In the genomic region with DNA sequence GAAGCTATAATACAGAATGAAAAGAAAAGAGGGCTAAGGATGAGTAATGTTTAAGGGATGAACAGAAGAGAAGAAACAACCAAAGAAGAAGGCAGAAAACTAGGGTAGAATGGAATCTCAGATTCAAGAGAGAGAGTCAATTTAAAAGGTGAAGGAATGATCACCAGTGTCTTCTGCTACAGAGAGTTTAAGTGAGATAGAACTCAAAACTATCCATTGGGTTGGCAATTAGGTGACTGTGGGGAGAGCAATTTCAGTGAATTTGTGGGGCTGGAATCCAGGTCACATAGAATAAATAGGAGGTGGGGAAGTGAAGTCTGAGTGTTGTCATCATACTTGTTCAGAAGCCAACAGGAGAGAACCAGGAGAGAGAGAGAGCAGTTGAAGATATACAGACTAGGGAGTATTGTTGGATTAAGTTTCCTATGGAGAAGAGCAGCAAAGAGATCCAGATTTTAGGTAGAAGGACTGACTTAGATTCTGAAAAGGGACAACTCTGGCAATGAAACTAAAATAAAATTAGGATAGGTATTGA, we compare ENCODE assay signal across 24 cellular contexts. TPM values are rescaled to one million over a fixed set of nuclear protein-coding genes. Genes with fewer than 3 reads are reported as not detected.
DNase-seq lines count a peak whose midpoint lies in the region; ATAC-seq lines count a peak whose summit lies in the region.
"Had no signal": no experiment of that assay in that cellular context is flagged by ENCODE, and none has a peak within 500 bp of the region (broad histone marks: within the 10 kb centered on the region; RNA-seq: fewer than 3 reads in every experiment).

No MANE protein-coding gene starts in this region.

- ATAC-seq in stimulated activated naive CD8-positive, alpha-beta T cell treated with anti-CD3 and anti-CD28 coated beads, Interleukin-15, Interleukin-2, amounts not matched to agents 100 U/mL and 50 U/mL, for 24 hours: no peak
- ATAC-seq in HG02870 (IDR thresholded peaks at IDR 0.05; ENCODE audit: unreplicated experiment): no peak
- ATAC-seq: esophagus mucosa, gastrocnemius medialis, right cardiac atrium had no signal

- H3K4me1 Mint-ChIP-seq in T-helper 2 cell treated with Interferon-gamma antibody and Interleukin-4, amounts not matched to agents 5 μg/mL and 100 μg/mL, for 36 hours (ENCODE audit: low read depth): peaks cover 46% of the 10 kb centered on the region
- peaks cover 61% of the 10 kb centered on the region for H3K4me1 Mint-ChIP-seq in stimulated activated naive CD8-positive, alpha-beta T cell treated with anti-CD3 and anti-CD28 coated beads, Interleukin-15, Interleukin-2, amounts not matched to agents 100 ng/mL and 50 ng/mL, for 24 hours (ENCODE audit: low read depth)
- peaks cover 80 to 84% of the 10 kb centered on the region in 2 donors for H3K4me1 Mint-ChIP-seq in immature natural killer cell

- no peak for DNase-seq in T-helper 2 cell treated with Interferon-gamma antibody and Interleukin-4, amounts not matched to agents 5 μg/mL and 100 μg/mL, for 36 hours (ENCODE audit: low spot score)
- DNase-seq in T-helper 2 cell (no peak), immature natural killer cell (no peak), NCI-H2029 treated with DMSO at 0.1 percent for 48 hours (lab: John Stamatoyannopoulos, UW) (no peak), OCI-M2 (lab: John Stamatoyannopoulos, UW; ENCODE audit: unreplicated experiment) (no peak)
- no peak for DNase-seq in stimulated activated naive CD8-positive, alpha-beta T cell treated with anti-CD3 and anti-CD28 coated beads, Interleukin-15, Interleukin-2, amounts not matched to agents 100 U/mL and 50 U/mL, for 24 hours
- DNase-seq: activated naive CD4-positive, alpha-beta T cell treated with anti-CD3 and anti-CD28 coated beads for 36 hours; Caco-2; DND-41; effector CD4-positive, alpha-beta T cell; gastrocnemius medialis; HFFc6; kidney; NCI-H1092 treated with DMSO at 0.1 percent for 48 hours; NCI-H2029; NCI-H446; OCI-M1; right cardiac atrium; stimulated activated CD4-positive, alpha-beta T cell treated with anti-CD3 and anti-CD28 coated beads, Interleukin-12 subunit alpha, Interleukin-12 subunit beta, amount 100 ng/mL, for 4 hours; stimulated activated CD4-positive, alpha-beta T cell treated with anti-CD3 and anti-CD28 coated beads, Interleukin-4, amount 100 ng/mL, for 4 hours; trophoblast cell had no signal

- no peaks in the 10 kb centered on the region for H3K9me3 Mint-ChIP-seq in T-helper 2 cell treated with Interferon-gamma antibody and Interleukin-4, amounts not matched to agents 5 μg/mL and 100 μg/mL, for 36 hours
- H3K9me3 Mint-ChIP-seq in stimulated activated naive CD8-positive, alpha-beta T cell treated with anti-CD3 and anti-CD28 coated beads, Interleukin-15, Interleukin-2, amounts not matched to agents 100 ng/mL and 50 ng/mL, for 24 hours: no peaks in the 10 kb centered on the region
- no peaks in the 10 kb centered on the region for H3K9me3 Mint-ChIP-seq in immature natural killer cell
- H3K9me3 Mint-ChIP-seq: activated naive CD4-positive, alpha-beta T cell treated with anti-CD3 and anti-CD28 coated beads for 36 hours; HFFc6 had no signal

- H3K4me3 Mint-ChIP-seq in T-helper 2 cell treated with Interferon-gamma antibody and Interleukin-4, amounts not matched to agents 5 μg/mL and 100 μg/mL, for 36 hours: no peak overlapping the region
- H3K4me3 Mint-ChIP-seq in stimulated activated naive CD8-positive, alpha-beta T cell treated with anti-CD3 and anti-CD28 coated beads, Interleukin-15, Interleukin-2, amounts not matched to agents 100 ng/mL and 50 ng/mL, for 24 hours: no peak overlapping the region
- peak overlapping the region in 1 of 5 donors; percentile 3 for H3K4me3 Mint-ChIP-seq in immature natural killer cell
- H3K4me3 Mint-ChIP-seq: activated naive CD4-positive, alpha-beta T cell treated with anti-CD3 and anti-CD28 coated beads for 36 hours; HFFc6 had no signal

- H3K36me3 Mint-ChIP-seq in T-helper 2 cell treated with Interferon-gamma antibody and Interleukin-4, amounts not matched to agents 5 μg/mL and 100 μg/mL, for 36 hours (ENCODE audit: low read depth): peaks cover 41% of the 10 kb centered on the region
- peaks cover 51% of the 10 kb centered on the region for H3K36me3 Mint-ChIP-seq in stimulated activated naive CD8-positive, alpha-beta T cell treated with anti-CD3 and anti-CD28 coated beads, Interleukin-15, Interleukin-2, amounts not matched to agents 100 ng/mL and 50 ng/mL, for 24 hours (ENCODE audit: low read depth)
- H3K36me3 Mint-ChIP-seq in immature natural killer cell: peaks cover 7 to 13% (median 7%) of the 10 kb centered on the region in 3 donors

- H3K27me3 Mint-ChIP-seq in T-helper 2 cell treated with Interferon-gamma antibody and Interleukin-4, amounts not matched to agents 5 μg/mL and 100 μg/mL, for 36 hours (ENCODE audit: low read depth): no peaks in the 10 kb centered on the region
- no peaks in the 10 kb centered on the region for H3K27me3 Mint-ChIP-seq in stimulated activated naive CD8-positive, alpha-beta T cell treated with anti-CD3 and anti-CD28 coated beads, Interleukin-15, Interleukin-2, amounts not matched to agents 100 ng/mL and 50 ng/mL, for 24 hours
- no peaks in the 10 kb centered on the region for H3K27me3 Mint-ChIP-seq in immature natural killer cell (ENCODE audit: low read depth in 3 of 3)

- H3K27ac Mint-ChIP-seq in T-helper 2 cell treated with Interferon-gamma antibody and Interleukin-4, amounts not matched to agents 5 μg/mL and 100 μg/mL, for 36 hours: peak overlapping the region; percentile 2
- H3K27ac Mint-ChIP-seq in stimulated activated naive CD8-positive, alpha-beta T cell treated with anti-CD3 and anti-CD28 coated beads, Interleukin-15, Interleukin-2, amounts not matched to agents 100 ng/mL and 50 ng/mL, for 24 hours: peak overlapping the region; percentile 64
- peak overlapping the region; percentile 31 to 67 (median 64) for H3K27ac Mint-ChIP-seq in immature natural killer cell
- H3K27ac Mint-ChIP-seq: activated naive CD4-positive, alpha-beta T cell treated with anti-CD3 and anti-CD28 coated beads for 36 hours; HFFc6 had no signal

RNA-seq across cellular contexts. Expression of a gene that starts 19.9 kb away (rescaled TPM):
- 100 to 1,000 TPM in 1 of 3 donors, 10 to 100 TPM in 2; 12.7 to 152 (median 12.9) TPM for polyA plus RNA-seq in immature natural killer cell

Comparison
In these comparisons a context has a peak if more than half of its experiments do, and no peak if none do; other contexts are left out.
1. H3K27ac Mint-ChIP-seq: peak in every context shown above with its lines; median percentile 64 in stimulated activated naive CD8-positive, alpha-beta T cell treated with anti-CD3 and anti-CD28 coated beads, Interleukin-15, Interleukin-2, amounts not matched to agents 100 ng/mL and 50 ng/mL, for 24 hours; 64 in immature natural killer cell; 2 in T-helper 2 cell treated with Interferon-gamma antibody and Interleukin-4, amounts not matched to agents 5 μg/mL and 100 μg/mL, for 36 hours.